9 cellular contexts compared by ENCODE assay signal in genomic region chr20:53579266-53579580, GRCh38. TPM values are rescaled to one million over a fixed set of nuclear protein-coding genes. Genes with fewer than 3 reads are reported as not detected.
A peak's percentile ranks its signal among the peaks of the same experiment; 100 is the strongest.
DNase-seq lines count a peak whose midpoint lies in the region; ATAC-seq, FAIRE-seq and TF ChIP-seq lines count a peak whose summit lies in the region.
"Had no signal": no experiment of that assay in that cellular context is flagged by ENCODE, and none has a peak within 500 bp of the region (broad histone marks: within the 10 kb centered on the region; RNA-seq: fewer than 3 reads in every experiment).

No MANE protein-coding gene starts in this region.

- H3K4me1 ChIP-seq in kidney (ENCODE audit: control insufficient read depth in 1 of 2, insufficient read depth in 1 of 2, low read depth in 1 of 2, low read length in 2 of 2) (peaks cover 18 to 20% of the 10 kb centered on the region in 2 donors), stomach (peaks cover 39 to 87% (median 63%) of the 10 kb centered on the region in 4 donors)

- H3K27ac ChIP-seq in HL-60 (replicated peaks) = peak overlapping the region; percentile 62
- H3K27ac ChIP-seq in kidney (ENCODE audit: low read depth in 2 of 2, low read length in 2 of 2) = peak overlapping the region; percentile 77 to 84
- H3K27ac ChIP-seq in stomach = peak overlapping the region; percentile 30 to 100 (median 80)

- intact Hi-C loops in kidney (cut with DNase I) (loop anchor here (10.0 kb wide), 1 partner anchor 346 kb away; no protein-coding TSS in a partner anchor), stomach (cut with DNase I; ENCODE audit: low total_unique reads) (loop anchor here (10.0 kb wide), 2 partner anchors 336 to 366 kb away; no protein-coding TSS in a partner anchor)

- H3K4me1 Mint-ChIP-seq in activated T-helper 17 cell treated with anti-CD3 and anti-CD28 coated beads, Interleukin-2, amount 50 U/mL, for 72 hours = peaks cover 43% of the 10 kb centered on the region

- no peak for TF ChIP-seq EP300 in stomach (IDR thresholded peaks at IDR 0.05)

- H3K36me3 ChIP-seq in kidney (ENCODE audit: control insufficient read depth in 1 of 2, insufficient read depth in 2 of 2, low read length in 2 of 2) (peaks cover 38 to 45% of the 10 kb centered on the region in 2 donors), stomach (peaks cover 50 to 70% (median 60%) of the 10 kb centered on the region in 4 donors)

- DNase-seq in HL-60 (ENCODE audit: low read depth in 1 of 2, low spot score in 1 of 2) (no peak), kidney (no peak), stomach (peak; percentile 16), iPS-NIHi11 (ENCODE audit: low spot score) (no peak)

- H3K4me3 Mint-ChIP-seq in activated T-helper 17 cell treated with anti-CD3 and anti-CD28 coated beads, Interleukin-2, amount 50 U/mL, for 72 hours = peak overlapping the region; percentile 90

- H3K4me3 ChIP-seq in HL-60 (replicated peaks; ENCODE audit: insufficient read depth, low read length) (peak overlapping the region; percentile 39), kidney (ENCODE audit: low read length in 2 of 2) (peak overlapping the region; percentile 14 to 39), stomach (peak overlapping the region in 2 of 4 donors; percentile 22 to 34)

- TF ChIP-seq CTCF in HL-60 (IDR thresholded peaks at IDR 0.05; ENCODE audit: insufficient read depth, low read length) = no peak
- no peak for TF ChIP-seq CTCF in kidney (IDR thresholded peaks at IDR 0.05; ENCODE audit: borderline replicate concordance, extremely low read depth, insufficient read depth)
- no peak for TF ChIP-seq CTCF in stomach (IDR thresholded peaks at IDR 0.05)

- FAIRE-seq in kidney (lab: Jason Lieb, UNC) = no peak
- FAIRE-seq: islet of Langerhans had no signal

- TF ChIP-seq POLR2A in stomach (IDR thresholded peaks at IDR 0.05) = no peak

- peak overlapping the region in 1 of 2 donors; percentile 29 for H3K9ac ChIP-seq in kidney (ENCODE audit: low read length in 2 of 2)

- H3K27ac Mint-ChIP-seq in activated T-helper 17 cell treated with anti-CD3 and anti-CD28 coated beads, Interleukin-2, amount 50 U/mL, for 72 hours = peak overlapping the region; percentile 97

- no peaks in the 10 kb centered on the region for H3K27me3 Mint-ChIP-seq in activated T-helper 17 cell treated with anti-CD3 and anti-CD28 coated beads, Interleukin-2, amount 50 U/mL, for 72 hours

- ATAC-seq in activated T-helper 17 cell treated with anti-CD3 and anti-CD28 coated beads, Interleukin-2, amount 50 U/mL, for 72 hours (replicated peaks) = peak; percentile 2
- ATAC-seq in HG02623 (IDR thresholded peaks at IDR 0.05; ENCODE audit: unreplicated experiment) (no peak), HG03108 (IDR thresholded peaks at IDR 0.05; ENCODE audit: unreplicated experiment) (no peak), GM21423 (IDR thresholded peaks at IDR 0.05; ENCODE audit: unreplicated experiment) (no peak)

- H3K9me3 ChIP-seq in kidney (ENCODE audit: control insufficient read depth in 1 of 2, low read length in 2 of 2) (no peaks in the 10 kb centered on the region), stomach (no peaks in the 10 kb centered on the region)

- 26 to 37% (median 27%) methylated on average over 2 of the region's 2 CpGs for WGBS in stomach, 5 donors

- no peaks in the 10 kb centered on the region for H3K9me3 Mint-ChIP-seq in activated T-helper 17 cell treated with anti-CD3 and anti-CD28 coated beads, Interleukin-2, amount 50 U/mL, for 72 hours

- H3K36me3 Mint-ChIP-seq in activated T-helper 17 cell treated with anti-CD3 and anti-CD28 coated beads, Interleukin-2, amount 50 U/mL, for 72 hours (ENCODE audit: low read depth) = peaks cover 88% of the 10 kb centered on the region

- H3K27me3 ChIP-seq in HL-60 (ENCODE audit: insufficient read depth, poor library complexity, severe bottlenecking) = no peaks in the 10 kb centered on the region
- H3K27me3 ChIP-seq in stomach = no peaks in the 10 kb centered on the region

RNA-seq across cellular contexts. Expression of gene ZNF217, which starts 14.4 kb away (rescaled TPM):
- 10 to 100 TPM; 52.7 to 54.2 TPM for total RNA-seq in activated T-helper 17 cell treated with anti-CD3 and anti-CD28 coated beads, Interleukin-2, amount 50 U/mL, for 72 hours
- total RNA-seq in kidney = 60.9 TPM
- 5.0 TPM for polyA plus RNA-seq in kidney (ENCODE audit: insufficient read depth, low read depth, low replicate concordance)
- 10 to 100 TPM; 24.3 to 40.2 (median 31.7) TPM for total RNA-seq in stomach
- 1 to 10 TPM; 6.3 to 9.6 (median 7.1) TPM for polyA plus RNA-seq in stomach
